Comparison of ENCODE assay signal across 1 cellular context in the genomic region with DNA sequence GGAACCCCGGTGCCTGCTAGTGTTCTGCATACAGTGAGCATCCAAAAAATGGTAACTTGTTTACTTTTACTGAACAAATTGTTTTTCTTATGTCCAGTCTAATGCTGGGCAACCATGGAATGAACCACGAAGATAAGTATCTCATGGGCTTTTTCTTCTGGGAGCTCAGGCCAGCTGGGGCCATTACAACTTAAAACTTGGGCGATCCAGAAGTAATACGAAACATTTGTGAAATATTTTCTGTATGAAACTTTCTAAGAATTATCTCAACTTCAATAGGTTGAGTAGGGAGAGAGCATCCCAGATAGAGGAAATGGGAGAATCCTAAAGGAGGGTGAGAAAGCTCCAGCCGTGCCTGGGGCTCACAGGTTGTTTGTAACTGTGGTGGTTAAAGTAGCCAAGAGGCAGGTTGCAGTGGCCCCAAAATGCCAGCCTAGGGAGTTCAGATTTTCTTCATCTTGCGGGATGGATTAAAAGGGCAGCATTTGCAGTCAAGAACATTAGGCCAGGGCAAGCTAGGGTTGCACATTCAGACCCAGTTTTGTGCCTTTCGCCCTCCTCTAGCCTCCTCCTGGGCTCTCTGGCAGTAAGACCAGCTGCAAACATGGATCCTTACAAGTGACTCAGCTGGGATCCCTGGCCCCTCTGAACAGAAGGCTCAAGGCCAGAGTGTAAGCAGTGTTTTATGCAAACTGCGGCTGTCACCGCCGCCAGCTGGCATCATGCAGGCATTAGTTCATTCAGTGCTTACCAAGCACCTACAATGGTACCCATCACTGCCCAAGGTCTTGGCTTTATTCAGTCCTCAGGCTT.
TF ChIP-seq lines count a peak whose summit lies in the region.

No MANE protein-coding gene starts in this region.

TF ChIP-seq in SK-N-SH treated with all-trans-retinoic acid at 6 μM for 48 hours, 23 proteins besides CTCF, POLR2A, EP300 and RAD21 (continued from another document):
- TF ChIP-seq, protein P1, sequence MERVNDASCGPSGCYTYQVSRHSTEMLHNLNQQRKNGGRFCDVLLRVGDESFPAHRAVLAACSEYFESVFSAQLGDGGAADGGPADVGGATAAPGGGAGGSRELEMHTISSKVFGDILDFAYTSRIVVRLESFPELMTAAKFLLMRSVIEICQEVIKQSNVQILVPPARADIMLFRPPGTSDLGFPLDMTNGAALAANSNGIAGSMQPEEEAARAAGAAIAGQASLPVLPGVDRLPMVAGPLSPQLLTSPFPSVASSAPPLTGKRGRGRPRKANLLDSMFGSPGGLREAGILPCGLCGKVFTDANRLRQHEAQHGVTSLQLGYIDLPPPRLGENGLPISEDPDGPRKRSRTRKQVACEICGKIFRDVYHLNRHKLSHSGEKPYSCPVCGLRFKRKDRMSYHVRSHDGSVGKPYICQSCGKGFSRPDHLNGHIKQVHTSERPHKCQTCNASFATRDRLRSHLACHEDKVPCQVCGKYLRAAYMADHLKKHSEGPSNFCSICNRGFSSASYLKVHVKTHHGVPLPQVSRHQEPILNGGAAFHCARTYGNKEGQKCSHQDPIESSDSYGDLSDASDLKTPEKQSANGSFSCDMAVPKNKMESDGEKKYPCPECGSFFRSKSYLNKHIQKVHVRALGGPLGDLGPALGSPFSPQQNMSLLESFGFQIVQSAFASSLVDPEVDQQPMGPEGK (CRISPR knock-in tag; IDR thresholded peaks at IDR 0.05; ENCODE audit: borderline replicate concordance): no peak
- TF ChIP-seq, protein P2, sequence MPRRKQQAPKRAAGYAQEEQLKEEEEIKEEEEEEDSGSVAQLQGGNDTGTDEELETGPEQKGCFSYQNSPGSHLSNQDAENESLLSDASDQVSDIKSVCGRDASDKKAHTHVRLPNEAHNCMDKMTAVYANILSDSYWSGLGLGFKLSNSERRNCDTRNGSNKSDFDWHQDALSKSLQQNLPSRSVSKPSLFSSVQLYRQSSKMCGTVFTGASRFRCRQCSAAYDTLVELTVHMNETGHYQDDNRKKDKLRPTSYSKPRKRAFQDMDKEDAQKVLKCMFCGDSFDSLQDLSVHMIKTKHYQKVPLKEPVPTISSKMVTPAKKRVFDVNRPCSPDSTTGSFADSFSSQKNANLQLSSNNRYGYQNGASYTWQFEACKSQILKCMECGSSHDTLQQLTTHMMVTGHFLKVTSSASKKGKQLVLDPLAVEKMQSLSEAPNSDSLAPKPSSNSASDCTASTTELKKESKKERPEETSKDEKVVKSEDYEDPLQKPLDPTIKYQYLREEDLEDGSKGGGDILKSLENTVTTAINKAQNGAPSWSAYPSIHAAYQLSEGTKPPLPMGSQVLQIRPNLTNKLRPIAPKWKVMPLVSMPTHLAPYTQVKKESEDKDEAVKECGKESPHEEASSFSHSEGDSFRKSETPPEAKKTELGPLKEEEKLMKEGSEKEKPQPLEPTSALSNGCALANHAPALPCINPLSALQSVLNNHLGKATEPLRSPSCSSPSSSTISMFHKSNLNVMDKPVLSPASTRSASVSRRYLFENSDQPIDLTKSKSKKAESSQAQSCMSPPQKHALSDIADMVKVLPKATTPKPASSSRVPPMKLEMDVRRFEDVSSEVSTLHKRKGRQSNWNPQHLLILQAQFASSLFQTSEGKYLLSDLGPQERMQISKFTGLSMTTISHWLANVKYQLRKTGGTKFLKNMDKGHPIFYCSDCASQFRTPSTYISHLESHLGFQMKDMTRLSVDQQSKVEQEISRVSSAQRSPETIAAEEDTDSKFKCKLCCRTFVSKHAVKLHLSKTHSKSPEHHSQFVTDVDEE (CRISPR knock-in tag; IDR thresholded peaks at IDR 0.05): no peak
